Comparison of ENCODE assay signal across 32 cellular contexts in the genomic region with DNA sequence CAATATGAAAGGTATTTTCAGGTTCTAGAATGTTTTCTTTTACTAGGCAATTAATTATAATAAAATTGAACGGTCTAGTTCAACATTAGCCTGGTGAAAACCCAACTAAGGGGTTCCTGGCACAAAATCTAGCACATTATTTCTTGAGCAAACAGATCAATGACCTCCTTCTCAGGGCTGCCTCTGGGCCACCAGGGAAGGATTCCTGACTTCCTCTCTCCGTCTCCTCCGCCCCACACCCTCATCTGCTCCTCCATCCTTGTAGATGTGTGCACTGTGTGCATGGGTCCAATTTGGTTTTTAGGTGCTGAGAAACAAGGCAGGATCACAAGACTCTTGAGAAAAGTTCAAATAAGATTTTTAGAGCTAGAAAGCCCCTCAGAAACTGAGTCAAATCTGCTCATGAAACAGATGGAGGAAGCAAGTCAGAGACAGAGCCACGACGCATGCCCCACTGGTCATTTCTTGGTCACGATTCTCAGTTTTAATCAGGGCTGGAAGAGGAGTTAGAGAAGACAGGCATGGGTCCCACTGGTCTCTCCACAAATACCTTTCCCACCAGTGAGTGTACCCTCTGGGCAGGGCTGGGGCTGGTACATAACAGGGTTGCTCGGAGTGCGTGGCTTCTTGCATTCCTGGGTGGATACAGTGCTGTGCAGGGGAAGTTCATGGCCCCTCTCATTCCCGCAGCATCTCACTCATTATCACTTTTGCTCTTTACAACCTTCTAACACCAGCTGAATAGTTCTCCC. TPM values are rescaled to one million over a fixed set of nuclear protein-coding genes. Genes with fewer than 3 reads are reported as not detected.
A peak's percentile ranks its signal among the peaks of the same experiment; 100 is the strongest.
DNase-seq lines count a peak whose midpoint lies in the region; ATAC-seq and TF ChIP-seq lines count a peak whose summit lies in the region.
"Had no signal": no experiment of that assay in that cellular context is flagged by ENCODE, and none has a peak within 500 bp of the region (broad histone marks: within the 10 kb centered on the region; RNA-seq: fewer than 3 reads in every experiment).

No MANE protein-coding gene starts in this region.

- H3K27ac ChIP-seq in OCI-LY3 (ENCODE audit: low read length): no peak overlapping the region
- H3K27ac ChIP-seq: 22Rv1, epithelial cell of prostate, hepatocyte, parathyroid adenoma, RWPE1, testis had no signal

- no peak for ATAC-seq in GM21381 (IDR thresholded peaks at IDR 0.05; ENCODE audit: unreplicated experiment)
- ATAC-seq: activated CD4-positive, CD25-positive, alpha-beta regulatory T cell treated with anti-CD3 and anti-CD28 coated beads, Interleukin-2, amount 50 U/mL, for 24 hours; stimulated activated naive CD8-positive, alpha-beta T cell treated with anti-CD3 and anti-CD28 coated beads, Interleukin-15, Interleukin-2, amounts not matched to agents 100 U/mL and 50 U/mL, for 24 hours had no signal

- H3K9ac ChIP-seq in OCI-LY3 (ENCODE audit: low read length): no peak overlapping the region
- H3K9ac ChIP-seq: parathyroid adenoma had no signal

- H3K4me1 ChIP-seq in OCI-LY3 (ENCODE audit: low read length): peaks cover 40% of the 10 kb centered on the region
- H3K4me1 ChIP-seq: testis had no signal

- TF ChIP-seq CTCF in OCI-LY3 (IDR thresholded peaks at IDR 0.05; ENCODE audit: low read depth, low read length): no peak

- H3K79me2 ChIP-seq in OCI-LY3 (ENCODE audit: low read length): no peaks in the 10 kb centered on the region
- H3K79me2 ChIP-seq: hepatocyte, parathyroid adenoma had no signal

- intact Hi-C loops in posterior vena cava (cut with DNase I): no loop called here

- peak overlapping the region; percentile 49 for H3K4me2 ChIP-seq in OCI-LY3 (ENCODE audit: low read length)
- H3K4me2 ChIP-seq: hepatocyte had no signal

- H3K4me3 ChIP-seq in OCI-LY3 (ENCODE audit: low read length): 0 out of 2 replicates have a peak overlapping the region, but pooled peaks have one; percentile 19
- H3K4me3 ChIP-seq: hepatocyte, testis had no signal

- DNase-seq in activated CD8-positive, alpha-beta memory T cell treated with anti-CD3 and anti-CD28 coated beads for 24 hours: peak; percentile 26
- no peak for DNase-seq in activated CD8-positive, alpha-beta memory T cell treated with anti-CD3 and anti-CD28 coated beads, Interleukin-2, amount 50 U/mL, for 4 hours
- DNase-seq in ecto neural progenitor cell (ENCODE audit: low spot score): peak; percentile 3
- peak; percentile 42 for DNase-seq in posterior vena cava (ENCODE audit: low spot score)
- DNase-seq in NCI-H1694 treated with DMSO at 0.1 percent for 48 hours (lab: John Stamatoyannopoulos, UW): no peak
- no peak for DNase-seq in DMS79 (lab: John Stamatoyannopoulos, UW)
- DNase-seq: amygdala, C1 segment of cervical spinal cord, COR-L47, NCI-H1048, NCI-H187, NCI-H2171 had no signal

- no peaks in the 10 kb centered on the region for H3K9me3 ChIP-seq in OCI-LY3 (ENCODE audit: insufficient read depth, low read length)
- H3K9me3 ChIP-seq: testis had no signal

- H3K36me3 ChIP-seq in OCI-LY3 (replicated peaks; ENCODE audit: low read depth, low read length): no peaks in the 10 kb centered on the region

- peaks cover 23% of the 10 kb centered on the region for H3K27me3 ChIP-seq in OCI-LY3 (ENCODE audit: low read depth, low read length)
- H3K27me3 ChIP-seq: testis had no signal

- no peak overlapping the region for H2AFZ ChIP-seq in OCI-LY3 (ENCODE audit: low read depth, low read length)
- H2AFZ ChIP-seq: hepatocyte, parathyroid adenoma had no signal

- no peaks in the 10 kb centered on the region for H4K20me1 ChIP-seq in OCI-LY3 (ENCODE audit: insufficient read depth, low read length)

RNA-seq across cellular contexts. Expression of gene TRPV6, which starts 3.8 kb away (rescaled TPM):
- total RNA-seq in posterior vena cava: not detected
- total RNA-seq: activated T-helper 2 cell treated with anti-CD3 and anti-CD28 coated beads, Interferon-gamma antibody, Interleukin-2, Interleukin-4, amounts not matched to agents 10 μg/mL and 5 μg/mL and 100 μg/mL, durations not matched to agents 14 hours and 24 hours and 36 hours; G401; HT1080; NCI-H460; OCI-LY7; SK-MEL-5; T-cell had no signal

RNA-seq across cellular contexts. Expression of gene EPHB6, which starts 26.9 kb away (rescaled TPM):
- 10 to 100 TPM; 11.9 to 33.5 TPM for total RNA-seq in posterior vena cava
- total RNA-seq: G401, NCI-H460 had no signal

RNA-seq across cellular contexts. Expression of gene TRPV5, which starts 51.8 kb away (rescaled TPM):
- not detected for total RNA-seq in posterior vena cava
- total RNA-seq: activated naive CD4-positive, alpha-beta T cell treated with anti-CD3 and anti-CD28 coated beads, Interleukin-2, amount 50 U/mL, for 72 hours; activated T-helper 2 cell treated with anti-CD3 and anti-CD28 coated beads, Interferon-gamma antibody, Interleukin-2, Interleukin-4, amounts not matched to agents 10 μg/mL and 5 μg/mL and 100 μg/mL, durations not matched to agents 14 hours and 24 hours and 36 hours; G401; H7; hepatocyte; HT1080; left colon; NCI-H460; SK-MEL-5; T-cell had no signal

RNA-seq across cellular contexts. Expression of gene LLCFC1, which starts 57.5 kb away (rescaled TPM):
- not detected for total RNA-seq in posterior vena cava
- total RNA-seq: activated naive CD4-positive, alpha-beta T cell treated with anti-CD3 and anti-CD28 coated beads, Interleukin-2, amount 50 U/mL, for 72 hours; activated T-helper 2 cell treated with anti-CD3 and anti-CD28 coated beads, Interferon-gamma antibody, Interleukin-2, Interleukin-4, amounts not matched to agents 10 μg/mL and 5 μg/mL and 100 μg/mL, durations not matched to agents 14 hours and 24 hours and 36 hours; G401; H7; hepatocyte; HT1080; left colon; NCI-H460; OCI-LY7; SK-MEL-5; T-cell had no signal

Comparison
In these comparisons a context has a peak if more than half of its experiments do, and no peak if none do; other contexts are left out.
1. DNase-seq: peak in activated CD8-positive, alpha-beta memory T cell treated with anti-CD3 and anti-CD28 coated beads for 24 hours (single experiment), ecto neural progenitor cell (single experiment) and posterior vena cava (single experiment); none in activated CD8-positive, alpha-beta memory T cell treated with anti-CD3 and anti-CD28 coated beads, Interleukin-2, amount 50 U/mL, for 4 hours (single experiment), NCI-H1694 treated with DMSO at 0.1 percent for 48 hours (single experiment) and DMS79 (single experiment).